Comparison of ENCODE assay signal across 8 cellular contexts in genomic region chr19:5001547-5002131, GRCh38. TPM values are rescaled to one million over a fixed set of nuclear protein-coding genes. Genes with fewer than 3 reads are reported as not detected.
A peak's percentile ranks its signal among the peaks of the same experiment; 100 is the strongest.
DNase-seq lines count a peak whose midpoint lies in the region; ATAC-seq and TF ChIP-seq lines count a peak whose summit lies in the region.

No MANE protein-coding gene starts in this region.

- intact Hi-C loops in sciatic nerve (cut with DNase I): no loop called here

- no peak overlapping the region for H3K4me3 ChIP-seq in fibroblast of mammary gland (ENCODE audit: control insufficient read depth, low read depth, low read length)

- peak; percentile 90 for TF ChIP-seq CTCF in fibroblast of mammary gland (conservative IDR thresholded peaks at IDR 0.05; ENCODE audit: control insufficient read depth, insufficient read depth, low read depth, low read length)

- ATAC-seq in sciatic nerve: peak; percentile 67

- DNase-seq in GF-D8 (lab: John Stamatoyannopoulos, UW) (peak; percentile 2), Kasumi-1 (lab: John Stamatoyannopoulos, UW) (peak; percentile 72 to 81), fibroblast of mammary gland (ENCODE audit: low read depth) (peak; percentile 88), sciatic nerve (ENCODE audit: low spot score) (no peak), amniotic stem cell (lab: John Stamatoyannopoulos, UW) (no peak), NCI-H2107 treated with DMSO at 0.1 percent for 48 hours (lab: John Stamatoyannopoulos, UW; ENCODE audit: unreplicated experiment) (no peak), NCI-H1092 (lab: John Stamatoyannopoulos, UW) (no peak)
- DNase-seq in activated CD4-positive, alpha-beta T cell treated with anti-CD3 and anti-CD28 coated beads, Interleukin-2, amount 50 U/mL, for 1 hour: peak; percentile 26

RNA-seq across cellular contexts. Expression of gene KDM4B, which starts 32.7 kb away (rescaled TPM):
- total RNA-seq in sciatic nerve: 60.1 TPM

Comparison
In these comparisons a context has a peak if more than half of its experiments do, and no peak if none do; other contexts are left out.
1. DNase-seq: peak in GF-D8 (single experiment), Kasumi-1 (2 of 2), activated CD4-positive, alpha-beta T cell treated with anti-CD3 and anti-CD28 coated beads, Interleukin-2, amount 50 U/mL, for 1 hour (single experiment) and fibroblast of mammary gland (single experiment); none in sciatic nerve (single experiment), amniotic stem cell (single experiment), NCI-H2107 treated with DMSO at 0.1 percent for 48 hours (single experiment) and NCI-H1092 (single experiment).